23 cellular contexts compared by ENCODE assay signal in genomic region chr11:276219-276618, GRCh38. TPM values are rescaled to one million over a fixed set of nuclear protein-coding genes. Genes with fewer than 3 reads are reported as not detected.
"Had no signal": no experiment of that assay in that cellular context is flagged by ENCODE, and none has a peak within 500 bp of the region (broad histone marks: within the 10 kb centered on the region; RNA-seq: fewer than 3 reads in every experiment).

No MANE protein-coding gene starts in this region.

- H3K4me3 ChIP-seq: SJSA1, SK-N-MC had no signal

- DNase-seq: Karpas-422, KG1, MM.1S, NCI-H1048, NCI-H1105, NCI-H1417, NCI-H1436 treated with DMSO at 0.1 percent for 48 hours, NCI-H1694, NCI-H187 treated with DMSO at 0.1 percent for 48 hours, NCI-H2029 treated with DMSO at 0.1 percent for 48 hours, NCI-H2227 treated with DMSO at 0.1 percent for 48 hours, NCI-H446, NCI-H510A, NCI-H524 treated with DMSO at 0.1 percent for 48 hours, NCI-H69, NCI-H774, Right ventricle myocardium superior, RPMI8226, SIG-M5 had no signal

- H3K27ac ChIP-seq: SJSA1, SK-N-MC had no signal

- H3K36me3 ChIP-seq: SJSA1 had no signal

- FAIRE-seq: RCC 7860 had no signal

RNA-seq across cellular contexts. Expression of gene NLRP6, which starts 2.0 kb away (rescaled TPM):
- total RNA-seq: HT-29, SJSA1 had no signal

RNA-seq across cellular contexts. Expression of gene IFITM5, which starts 23.1 kb away (rescaled TPM):
- total RNA-seq: HT-29, Right ventricle myocardium superior, SJSA1 had no signal
